12 cellular contexts compared by ENCODE assay signal in the genomic region with DNA sequence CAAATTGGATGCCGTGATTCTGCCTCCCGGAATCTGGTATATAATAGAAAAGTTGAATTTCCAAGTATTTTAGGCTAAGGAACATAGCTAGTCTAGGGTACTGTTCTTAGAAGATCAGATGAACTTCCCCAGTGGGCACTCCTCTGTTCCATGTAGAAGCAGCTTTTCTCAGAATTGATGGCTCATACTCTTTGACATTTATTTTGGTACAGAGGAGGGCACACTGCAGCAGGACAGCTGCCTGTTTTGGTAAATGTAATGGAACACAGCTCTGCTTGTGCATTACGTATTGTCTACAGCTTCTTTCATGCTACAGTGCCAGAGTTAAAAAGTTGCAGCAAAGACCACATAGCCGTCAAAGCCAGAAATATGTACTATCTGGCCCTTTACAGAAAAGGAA.
"Had no signal": no experiment of that assay in that cellular context is flagged by ENCODE, and none has a peak within 500 bp of the region (broad histone marks: within the 10 kb centered on the region; RNA-seq: fewer than 3 reads in every experiment).

No MANE protein-coding gene starts in this region.

- H3K27ac Mint-ChIP-seq: dendritic cell treated with granulocyte-macrophage colony-stimulating factor and Interleukin-4, amounts not matched to agents 40 ng/mL and 50 ng/mL, for 4 days had no signal

- H3K9me3 ChIP-seq: ascending aorta, breast epithelium, heart right ventricle had no signal

- H3K4me3 Mint-ChIP-seq: dendritic cell treated with granulocyte-macrophage colony-stimulating factor and Interleukin-4, amounts not matched to agents 40 ng/mL and 50 ng/mL, for 4 days; type B pancreatic cell had no signal

- H3K9me3 Mint-ChIP-seq: dendritic cell treated with granulocyte-macrophage colony-stimulating factor and Interleukin-4, amounts not matched to agents 40 ng/mL and 50 ng/mL, for 4 days; type B pancreatic cell had no signal

- ATAC-seq: left colon, SK-N-SH treated with all-trans-retinoic acid at 6 μM for 48 hours had no signal

- H3K27me3 Mint-ChIP-seq: dendritic cell treated with granulocyte-macrophage colony-stimulating factor and Interleukin-4, amounts not matched to agents 40 ng/mL and 50 ng/mL, for 4 days; type B pancreatic cell had no signal

- DNase-seq: activated CD4-positive, alpha-beta T cell treated with anti-CD3 and anti-CD28 coated beads for 4 hours; activated gamma-delta T cell treated with Interleukin-2 at 50 U/mL for 16 hours; activated T-cell treated with anti-CD3 and anti-CD28 coated beads for 4 hours; heart right ventricle; left colon; midbrain; stimulated activated naive CD4-positive, alpha-beta T cell had no signal
